ENCODE assay signal across 10 cellular contexts in genomic region chr3:185402561-185402960, GRCh38. TPM values are rescaled to one million over a fixed set of nuclear protein-coding genes. Genes with fewer than 3 reads are reported as not detected.
DNase-seq lines count a peak whose midpoint lies in the region; FAIRE-seq and TF ChIP-seq lines count a peak whose summit lies in the region.
"Had no signal": no experiment of that assay in that cellular context is flagged by ENCODE, and none has a peak within 500 bp of the region (broad histone marks: within the 10 kb centered on the region; RNA-seq: fewer than 3 reads in every experiment).

No MANE protein-coding gene starts in this region.

- H3K4me1 ChIP-seq in small intestine (ENCODE audit: control insufficient read depth in 2 of 2, insufficient read depth in 1 of 2, low read depth in 1 of 2, low read length in 1 of 2): peaks cover 2 to 3% of the 10 kb centered on the region in 2 donors

- H3K27ac ChIP-seq in small intestine (ENCODE audit: low read depth in 1 of 2, low read length in 1 of 2): no peak overlapping the region

- no peaks in the 10 kb centered on the region for H3K9me3 ChIP-seq in small intestine (ENCODE audit: control insufficient read depth, low read depth)

- DNase-seq in NCI-H1105 treated with DMSO at 0.1 percent for 48 hours (lab: John Stamatoyannopoulos, UW) (peak; percentile 94), NCI-H526 (lab: John Stamatoyannopoulos, UW) (peak; percentile 63 to 80), foreskin fibroblast (peak; percentile 9 to 40), small intestine (peak; percentile 92), activated gamma-delta T cell (lab: John Stamatoyannopoulos, UW) (no peak)
- DNase-seq in stimulated activated naive CD4-positive, alpha-beta T cell treated with Interleukin-2 at 50 U/mL for 16 hours (lab: John Stamatoyannopoulos, UW): no peak
- no peak for DNase-seq in activated effector memory CD4-positive, alpha-beta T cell treated with Interleukin-2 at 50 U/mL for 16 hours
- DNase-seq: activated naive CD8-positive, alpha-beta T cell treated with anti-CD3 and anti-CD28 coated beads, Interleukin-2, amount 10 ng/mL, durations not matched to agents 7 days and 5 days; GF-D8; stimulated activated CD4-positive, alpha-beta T cell treated with anti-CD3 and anti-CD28 coated beads, Interleukin-2, amount 100 ng/mL, for 24 hours had no signal

- FAIRE-seq in small intestine (lab: Jason Lieb, UNC): peak; percentile 74

- whole genome bisulfite sequencing in small intestine, 3 donors: 8 to 40% (median 28%) methylated on average over 5 of the region's 5 CpGs

- H3K36me3 ChIP-seq in small intestine (ENCODE audit: control insufficient read depth in 2 of 2, insufficient read depth in 2 of 2, low read length in 2 of 2): no peaks in the 10 kb centered on the region

- H3K4me3 ChIP-seq in foreskin fibroblast (ENCODE audit: low read depth in 1 of 2, low read length in 2 of 2): no peak overlapping the region
- no peak overlapping the region for H3K4me3 ChIP-seq in small intestine (ENCODE audit: low read depth in 1 of 2, low read length in 2 of 2)

- no peaks in the 10 kb centered on the region for H3K27me3 ChIP-seq in small intestine (ENCODE audit: control insufficient read depth in 2 of 2, insufficient read depth in 2 of 2, low read length in 2 of 2)

- TF ChIP-seq CTCF in foreskin fibroblast (IDR thresholded peaks at IDR 0.05; ENCODE audit: low read depth, low read length): no peak

RNA-seq across cellular contexts. Expression of gene MAP3K13, which starts 39.6 kb away (rescaled TPM):
- 10 to 100 TPM; 20.3 to 42.0 (median 31.1) TPM for polyA plus RNA-seq in small intestine

Comparison
In these comparisons a context has a peak if more than half of its experiments do, and no peak if none do; other contexts are left out.
1. DNase-seq: peak in NCI-H1105 treated with DMSO at 0.1 percent for 48 hours (single experiment), NCI-H526 (2 of 2), foreskin fibroblast (2 of 2) and small intestine (single experiment); none in stimulated activated naive CD4-positive, alpha-beta T cell treated with Interleukin-2 at 50 U/mL for 16 hours (single experiment), activated gamma-delta T cell (single experiment) and activated effector memory CD4-positive, alpha-beta T cell treated with Interleukin-2 at 50 U/mL for 16 hours (single experiment).